ENCODE assay signal across 31 cellular contexts in the genomic region with DNA sequence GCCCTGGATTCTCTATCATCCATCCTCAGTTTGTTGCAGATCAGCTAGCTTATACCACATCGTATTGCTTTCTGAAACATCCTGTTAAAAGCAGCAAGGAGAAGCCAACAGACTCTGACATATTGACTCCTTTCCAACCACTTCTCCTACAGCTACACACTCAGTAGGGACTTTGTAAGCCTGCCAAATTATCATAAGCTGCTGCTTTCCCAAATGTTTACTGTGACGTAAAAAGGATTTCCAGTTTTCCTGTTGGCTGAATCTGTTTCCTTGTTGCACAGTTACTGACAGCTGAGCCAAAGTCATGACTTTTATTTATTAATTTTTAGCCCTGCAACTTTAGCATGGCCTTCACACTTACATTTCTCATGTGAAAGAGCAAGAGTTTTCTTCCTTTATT.
DNase-seq lines count a peak whose midpoint lies in the region; FAIRE-seq and TF ChIP-seq lines count a peak whose summit lies in the region.
"Had no signal": no experiment of that assay in that cellular context is flagged by ENCODE, and none has a peak within 500 bp of the region (broad histone marks: within the 10 kb centered on the region; RNA-seq: fewer than 3 reads in every experiment).

No MANE protein-coding gene starts in this region.

- CTCF ChIA-PET in endothelial cell of umbilical vein (lab: Charles Lee) = no interaction called here

- H3K79me2 ChIP-seq in endothelial cell of umbilical vein (ENCODE audit: control insufficient read depth, insufficient read depth, low read length) = no peaks in the 10 kb centered on the region

- POLR2A ChIA-PET in endothelial cell of umbilical vein (lab: Charles Lee) = no interaction called here

- intact Hi-C loops in endothelial cell of umbilical vein (cut with micrococcal nuclease) = no loop called here

- TF ChIP-seq CTCF in endothelial cell of umbilical vein (IDR thresholded peaks at IDR 0.05; ENCODE audit: extremely low read depth in 1 of 2, insufficient read depth in 1 of 2, low read depth in 1 of 2, low read length in 2 of 2) = no peak

- H3K27ac ChIP-seq in endothelial cell of umbilical vein (ENCODE audit: insufficient read depth, low read depth, low read length) = no peak overlapping the region
- H3K27ac ChIP-seq: lower lobe of right lung, ovary, Peyer's patch, tibial artery, VCaP had no signal

- no peak for TF ChIP-seq POLR2A in endothelial cell of umbilical vein (IDR thresholded peaks at IDR 0.05; ENCODE audit: low read depth, low read length)

- H3K4me1 ChIP-seq in endothelial cell of umbilical vein (ENCODE audit: control insufficient read depth, extremely low read depth, insufficient read depth, low read length) = no peaks in the 10 kb centered on the region
- H3K4me1 ChIP-seq: lower lobe of right lung, Peyer's patch, tibial artery had no signal

- no peaks in the 10 kb centered on the region for H3K27me3 ChIP-seq in endothelial cell of umbilical vein (ENCODE audit: control insufficient read depth in 2 of 2, insufficient read depth in 2 of 2, low read length in 2 of 2)
- H3K27me3 ChIP-seq: ovary, Peyer's patch, tibial artery had no signal

- H3K9me1 ChIP-seq in endothelial cell of umbilical vein (replicated peaks; ENCODE audit: control insufficient read depth, extremely low read depth, insufficient read depth, low read length) = no peaks in the 10 kb centered on the region

- H3K4me3 ChIP-seq in endothelial cell of umbilical vein (replicated peaks in 1 of 3; ENCODE audit: insufficient read depth in 1 of 3, low read depth in 1 of 3, low read length in 3 of 3) = no peak overlapping the region
- H3K4me3 ChIP-seq: lower lobe of right lung, ovary, Peyer's patch, tibial artery had no signal

- DNase-seq in NCI-H1092 (lab: John Stamatoyannopoulos, UW) (peak; percentile 2), NCI-H1092 treated with DMSO at 0.1 percent for 48 hours (lab: John Stamatoyannopoulos, UW) (no peak), DMS 273 (lab: John Stamatoyannopoulos, UW; ENCODE audit: unreplicated experiment) (peak; percentile 81), NCI-H2081 treated with DMSO at 0.1 percent for 48 hours (lab: John Stamatoyannopoulos, UW) (peak; percentile 15), endothelial cell of umbilical vein (ENCODE audit: low read depth, low spot score) (peak; percentile 72), HK-2 (ENCODE audit: unreplicated experiment) (no peak), DMS53 treated with DMSO at 0.1 percent for 48 hours (lab: John Stamatoyannopoulos, UW; ENCODE audit: unreplicated experiment) (no peak)
- DNase-seq in activated CD8-positive, alpha-beta memory T cell treated with anti-CD3 and anti-CD28 coated beads, Interleukin-2, amount 50 U/mL, for 48 hours = no peak
- DNase-seq: activated CD4-positive, alpha-beta T cell treated with anti-CD3 and anti-CD28 coated beads for 48 hours; activated naive CD8-positive, alpha-beta T cell treated with anti-CD3 and anti-CD28 coated beads, Interleukin-2, amount 50 U/mL, for 24 hours; activated T-cell treated with anti-CD3 and anti-CD28 coated beads, Interleukin-2, amount 50 U/mL, for 48 hours; CD4-positive, alpha-beta memory T cell; DMS53; effector CD4-positive, alpha-beta T cell; GF-D8; head of caudate nucleus; KBM-7; lower lobe of right lung; NCI-H510A treated with DMSO at 0.1 percent for 48 hours; nephron progenitor cell; ovary; Peyer's patch; retina; SHP77 treated with DMSO at 0.1 percent for 48 hours; stimulated activated CD4-positive, alpha-beta T cell treated with anti-CD3 and anti-CD28 coated beads, Interleukin-2, amount 100 ng/mL, for 24 hours; SW 1271; T-helper 9 cell; tibial artery had no signal

- no TSS peak for BruUV-seq in endothelial cell of umbilical vein (replicated peaks; lab: Mats Ljungman, UMichigan)

- H4K20me1 ChIP-seq in endothelial cell of umbilical vein (replicated peaks; ENCODE audit: control insufficient read depth, extremely low read depth, insufficient read depth, low read length) = no peaks in the 10 kb centered on the region

- H3K9me3 ChIP-seq in endothelial cell of umbilical vein (replicated peaks; ENCODE audit: control insufficient read depth, insufficient read depth, low read length) = no peaks in the 10 kb centered on the region
- H3K9me3 ChIP-seq: lower lobe of right lung, ovary, Peyer's patch, tibial artery had no signal

- no peaks in the 10 kb centered on the region for H3K36me3 ChIP-seq in endothelial cell of umbilical vein (ENCODE audit: control insufficient read depth in 2 of 2, extremely low read depth in 1 of 2, insufficient read depth in 2 of 2, low read length in 2 of 2)
- H3K36me3 ChIP-seq: lower lobe of right lung, ovary, Peyer's patch, tibial artery had no signal

- no peak overlapping the region for H3K9ac ChIP-seq in endothelial cell of umbilical vein (replicated peaks; ENCODE audit: extremely low read depth, insufficient read depth, low read length)

- FAIRE-seq in endothelial cell of umbilical vein (lab: Jason Lieb, UNC) = no peak
- FAIRE-seq: A204.1, HTR-8/SVneo had no signal

- H3K4me2 ChIP-seq in endothelial cell of umbilical vein (ENCODE audit: insufficient read depth, low read length) = no peak overlapping the region

- H2AFZ ChIP-seq in endothelial cell of umbilical vein (ENCODE audit: low read depth, low read length) = no peak overlapping the region

- dilution Hi-C loops in endothelial cell of umbilical vein (cut with MboI; ENCODE audit: extremely low pct_ligation_motif_present, low sequenced_read_pairs) = no loop called here

TF ChIP-seq in endothelial cell of umbilical vein, 7 proteins besides CTCF, POLR2A, EP300 and RAD21:
- TF ChIP-seq JUN (IDR thresholded peaks at IDR 0.05; ENCODE audit: borderline replicate concordance, insufficient read depth, insufficient read length, low read depth) (no peak), MYC (IDR thresholded peaks at IDR 0.05; ENCODE audit: low read depth, low read length) (no peak), EZH2 (IDR thresholded peaks at IDR 0.05; ENCODE audit: borderline replicate concordance, low read depth, low read length, severe bottlenecking) (no peak), FOS (IDR thresholded peaks at IDR 0.05; ENCODE audit: borderline replicate concordance, insufficient read depth, low read length) (no peak), GATA2 (IDR thresholded peaks at IDR 0.05; ENCODE audit: insufficient read depth, insufficient read length, low read depth, low read length) (no peak)

Comparison
In these comparisons a context has a peak if more than half of its experiments do, and no peak if none do; other contexts are left out.
1. DNase-seq: peak in NCI-H1092 (single experiment), DMS 273 (single experiment), NCI-H2081 treated with DMSO at 0.1 percent for 48 hours (single experiment) and endothelial cell of umbilical vein (single experiment); none in NCI-H1092 treated with DMSO at 0.1 percent for 48 hours (single experiment), HK-2 (single experiment), activated CD8-positive, alpha-beta memory T cell treated with anti-CD3 and anti-CD28 coated beads, Interleukin-2, amount 50 U/mL, for 48 hours (single experiment) and DMS53 treated with DMSO at 0.1 percent for 48 hours (single experiment).